Comparison of ENCODE assay signal across 7 cellular contexts in the genomic region with DNA sequence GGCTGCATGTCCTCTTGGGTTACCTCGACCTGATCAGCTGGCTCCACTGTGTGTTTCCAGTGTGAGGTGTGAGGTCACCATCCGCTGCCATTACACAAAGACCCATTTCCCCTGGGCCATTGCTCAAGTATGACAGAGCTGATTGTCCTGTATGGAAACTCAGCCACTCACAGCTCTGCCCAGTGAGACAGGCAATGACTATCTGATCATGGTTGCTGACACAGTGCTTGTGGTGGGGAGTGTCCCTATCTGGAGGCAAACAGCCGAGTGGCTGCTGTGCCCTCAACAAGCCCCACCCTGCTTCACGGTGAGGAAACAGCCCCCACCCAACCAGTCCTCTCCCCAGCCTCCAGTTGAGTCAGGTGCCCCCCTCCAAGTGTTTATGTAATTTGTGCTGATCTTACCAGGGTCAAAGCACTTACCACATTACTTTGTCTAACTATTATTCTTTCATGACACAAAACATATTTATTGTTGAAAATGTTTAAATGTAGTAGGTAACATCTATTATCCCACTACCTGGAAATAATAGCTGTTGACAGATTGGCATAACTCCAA. TPM values are rescaled to one million over a fixed set of nuclear protein-coding genes. Genes with fewer than 3 reads are reported as not detected.
DNase-seq lines count a peak whose midpoint lies in the region; ATAC-seq and TF ChIP-seq lines count a peak whose summit lies in the region.

No MANE protein-coding gene starts in this region.

- H3F3A ChIP-seq in PC-3 (ENCODE audit: low read length, unreplicated experiment) = peaks cover 5% of the 10 kb centered on the region

- no peak overlapping the region for H3K4me2 ChIP-seq in PC-3 (ENCODE audit: low read length)

- H3K79me2 ChIP-seq in PC-3 (ENCODE audit: low read length) = no peaks in the 10 kb centered on the region

- peaks cover 98% of the 10 kb centered on the region in 2 donors for H3K4me1 Mint-ChIP-seq in immature natural killer cell
- peaks cover 94% of the 10 kb centered on the region for H3K4me1 Mint-ChIP-seq in stimulated activated effector memory CD8-positive, alpha-beta T cell treated with anti-CD3 and anti-CD28 coated beads, Interleukin-12 subunit alpha, Interleukin-12 subunit beta, amount 100 ng/mL, for 72 hours
- H3K4me1 Mint-ChIP-seq in chondrocyte (ENCODE audit: low read depth) = peaks cover 9% of the 10 kb centered on the region

- no peak overlapping the region for H3K4me3 ChIP-seq in PC-3 (ENCODE audit: low read length)

- CTCF ChIA-PET in PC-3 (lab: Charles Lee) = interaction anchor here (0.6 kb wide), 2 partner anchors 45 to 178 kb away, joined by 4 to 7 read pairs; no protein-coding TSS in a partner anchor

- H3K27me3 Mint-ChIP-seq in immature natural killer cell (ENCODE audit: low read depth in 3 of 3) (peaks cover 8 to 18% (median 8%) of the 10 kb centered on the region in 3 donors), chondrocyte (ENCODE audit: low read depth) (no peaks in the 10 kb centered on the region)

- TF ChIP-seq CTCF in PC-3 (conservative IDR thresholded peaks at IDR 0.05; ENCODE audit: low read depth, low read length) (no peak), chondrocyte (IDR thresholded peaks at IDR 0.05) (no peak)

- H3K9me3 Mint-ChIP-seq in immature natural killer cell = no peaks in the 10 kb centered on the region
- no peaks in the 10 kb centered on the region for H3K9me3 Mint-ChIP-seq in stimulated activated effector memory CD8-positive, alpha-beta T cell treated with anti-CD3 and anti-CD28 coated beads, Interleukin-12 subunit alpha, Interleukin-12 subunit beta, amount 100 ng/mL, for 72 hours
- H3K9me3 Mint-ChIP-seq in chondrocyte (ENCODE audit: low read depth) = no peaks in the 10 kb centered on the region

- H3K9ac ChIP-seq in PC-3 (ENCODE audit: low read length) = no peak overlapping the region

- POLR2A ChIA-PET in PC-3 (lab: Charles Lee; ENCODE audit: unreplicated experiment) = no interaction called here

- DNase-seq in PC-3 (peak; percentile 21), activated T-cell treated with anti-CD3 and anti-CD28 coated beads for 1 hour (ENCODE audit: low read depth) (peak; percentile 50), immature natural killer cell (peak; percentile 83 to 85 (median 83)), chondrocyte (ENCODE audit: low spot score) (no peak)
- peak; percentile 41 to 76 for DNase-seq in stimulated activated effector memory CD8-positive, alpha-beta T cell treated with anti-CD3 and anti-CD28 coated beads, Interleukin-12 subunit alpha, Interleukin-12 subunit beta, amount 100 ng/mL, for 72 hours (ENCODE audit: low spot score in 2 of 2)

- no peak overlapping the region for H3K27ac ChIP-seq in PC-3 (ENCODE audit: low read length)

- H3K36me3 Mint-ChIP-seq in immature natural killer cell (peaks cover 0 to 14% (median 8%) of the 10 kb centered on the region in 3 donors), chondrocyte (ENCODE audit: low read depth) (peaks cover 3% of the 10 kb centered on the region)
- H3K36me3 Mint-ChIP-seq in stimulated activated effector memory CD8-positive, alpha-beta T cell treated with anti-CD3 and anti-CD28 coated beads, Interleukin-12 subunit alpha, Interleukin-12 subunit beta, amount 100 ng/mL, for 72 hours = peaks cover 26% of the 10 kb centered on the region

- no peak overlapping the region for H2AFZ ChIP-seq in PC-3 (ENCODE audit: low read length)

- intact Hi-C loops in PC-3 (cut with micrococcal nuclease) = no loop called here

- H3K27ac Mint-ChIP-seq in immature natural killer cell (peak overlapping the region; percentile 99 to 100 (median 99)), chondrocyte (ENCODE audit: unreplicated experiment) (no peak overlapping the region)
- H3K27ac Mint-ChIP-seq in stimulated activated effector memory CD8-positive, alpha-beta T cell treated with anti-CD3 and anti-CD28 coated beads, Interleukin-12 subunit alpha, Interleukin-12 subunit beta, amount 100 ng/mL, for 72 hours = peak overlapping the region; percentile 99

- no peak for ATAC-seq in PC-3
- peak; percentile 89 for ATAC-seq in stimulated activated effector memory CD8-positive, alpha-beta T cell treated with anti-CD3 and anti-CD28 coated beads, Interleukin-12 subunit alpha, Interleukin-12 subunit beta, amount 100 ng/mL, for 72 hours
- ATAC-seq in HG02678 (IDR thresholded peaks at IDR 0.05; ENCODE audit: unreplicated experiment) = no peak
- ATAC-seq in HG03457 (IDR thresholded peaks at IDR 0.05; ENCODE audit: unreplicated experiment) = no peak

- no peaks in the 10 kb centered on the region for H3K36me3 ChIP-seq in PC-3 (ENCODE audit: low read depth, low read length)

- H3K9me2 ChIP-seq in PC-3 (replicated peaks; ENCODE audit: low read length) = no peaks in the 10 kb centered on the region

- H3K4me1 ChIP-seq in PC-3 (ENCODE audit: insufficient read depth, low read length) = peaks cover 23% of the 10 kb centered on the region

- BruUV-seq in PC-3 (replicated peaks; lab: Mats Ljungman, UMichigan) = no TSS peak

- H3K9me3 ChIP-seq in PC-3 (ENCODE audit: low read length) = no peaks in the 10 kb centered on the region

- no peaks in the 10 kb centered on the region for H4K20me1 ChIP-seq in PC-3 (ENCODE audit: low read length)

- peak overlapping the region; percentile 69 to 94 (median 76) for H3K4me3 Mint-ChIP-seq in immature natural killer cell
- H3K4me3 Mint-ChIP-seq in stimulated activated effector memory CD8-positive, alpha-beta T cell treated with anti-CD3 and anti-CD28 coated beads, Interleukin-12 subunit alpha, Interleukin-12 subunit beta, amount 100 ng/mL, for 72 hours = peak overlapping the region; percentile 94
- no peak overlapping the region for H3K4me3 Mint-ChIP-seq in chondrocyte (ENCODE audit: unreplicated experiment)

- no peaks in the 10 kb centered on the region for H3K27me3 ChIP-seq in PC-3 (ENCODE audit: low read length)

RNA-seq across cellular contexts. Expression of a gene that starts 11.7 kb away (rescaled TPM):
- 36.9 and 41.4 TPM in 2 replicates for total RNA-seq in PC-3 (2014; rRNA removed)
- polyA plus RNA-seq in immature natural killer cell = 10 to 100 TPM; 35.2 to 52.1 (median 38.4) TPM
- 0.48 to 1.0 TPM (median 0.97 TPM) in 3 replicates for total RNA-seq in chondrocyte

Comparison
In these comparisons a context has a peak if more than half of its experiments do, and no peak if none do; other contexts are left out.
1. RNA of a gene that starts 11.7 kb away (total RNA-seq): 36.9 to 41.4 TPM in PC-3; 0.48 to 1.0 TPM in chondrocyte; every median in the first group is over 10 times any median in the second.